1 cellular context compared by ENCODE assay signal in genomic region chr2:230953843-230954242, GRCh38.
TF ChIP-seq lines count a peak whose summit lies in the region.

No MANE protein-coding gene starts in this region.

TF ChIP-seq in GM12878, 131 proteins besides CTCF, POLR2A, EP300 and RAD21 (continued from another document):
- TF ChIP-seq ZBTB33 (IDR thresholded peaks at IDR 0.05) (no peak), HDAC2 (IDR thresholded peaks at IDR 0.05) (no peak), IRF3 (IDR thresholded peaks at IDR 0.05) (no peak), RAD51 (IDR thresholded peaks at IDR 0.05) (no peak), MXI1 (IDR thresholded peaks at IDR 0.05; ENCODE audit: low read depth, low read length) (no peak), BCL3 (IDR thresholded peaks at IDR 0.05; ENCODE audit: borderline replicate concordance, insufficient read depth, low read depth, low read length, poor library complexity, severe bottlenecking) (peak; percentile 84), FOXK2 (IDR thresholded peaks at IDR 0.05) (no peak), SUPT20H (IDR thresholded peaks at IDR 0.05; ENCODE audit: borderline replicate concordance, control insufficient read depth, low read depth, low read length) (no peak), ZNF622 (IDR thresholded peaks at IDR 0.05) (no peak), MYB (IDR thresholded peaks at IDR 0.05; ENCODE audit: borderline replicate concordance, low read depth, low read length) (no peak), PBX3 (IDR thresholded peaks at IDR 0.05; ENCODE audit: insufficient replicate concordance, low read depth, low read length) (no peak), NFXL1 (IDR thresholded peaks at IDR 0.05; ENCODE audit: borderline replicate concordance) (no peak), GATAD2B (conservative IDR thresholded peaks at IDR 0.05; ENCODE audit: low read depth) (peak; percentile 78), RUNX3 (IDR thresholded peaks at IDR 0.05; ENCODE audit: low read length) (no peak), ELK1 (IDR thresholded peaks at IDR 0.05; ENCODE audit: low read depth, low read length) (no peak), TCF12 (IDR thresholded peaks at IDR 0.05; ENCODE audit: low read depth, low read length) (peak; percentile 79; the same call in 1 of the 2 replicates), IKZF1 (conservative IDR thresholded peaks at IDR 0.05) (peak; percentile 95), SIN3A (IDR thresholded peaks at IDR 0.05; ENCODE audit: low read depth, low read length) (no peak), RBBP5 (conservative IDR thresholded peaks at IDR 0.05) (no peak), YY1 (IDR thresholded peaks at IDR 0.05; ENCODE audit: low read depth, low read length) (no peak), RCOR1 (conservative IDR thresholded peaks at IDR 0.05; ENCODE audit: low read depth, low read length) (no peak), NKRF (conservative IDR thresholded peaks at IDR 0.05) (0 out of 2 replicates have a peak, but pooled peaks have one; percentile 18), BCL11A (IDR thresholded peaks at IDR 0.05; ENCODE audit: low read depth, low read length) (peak; percentile 51; the same call in 1 of the 2 replicates), RELB (IDR thresholded peaks at IDR 0.05; ENCODE audit: low read depth) (peak; percentile 66; the same call in 1 of the 2 replicates), SREBF2 (IDR thresholded peaks at IDR 0.05; ENCODE audit: low read length) (no peak), ZNF24 (IDR thresholded peaks at IDR 0.05) (no peak), YBX1 (IDR thresholded peaks at IDR 0.05) (no peak)
